Comparison of ENCODE assay signal across 28 cellular contexts in genomic region chr4:45693746-45694145, GRCh38.
DNase-seq lines count a peak whose midpoint lies in the region; ATAC-seq and TF ChIP-seq lines count a peak whose summit lies in the region.
"Had no signal": no experiment of that assay in that cellular context is flagged by ENCODE, and none has a peak within 500 bp of the region (broad histone marks: within the 10 kb centered on the region; RNA-seq: fewer than 3 reads in every experiment).

No MANE protein-coding gene starts in this region.

- TF ChIP-seq EP300 in stomach (IDR thresholded peaks at IDR 0.05) = no peak

- no peaks in the 10 kb centered on the region for H3K27me3 ChIP-seq in stomach
- H3K27me3 ChIP-seq: esophagus squamous epithelium, gastrocnemius medialis, Peyer's patch had no signal

- TF ChIP-seq POLR2A in stomach (IDR thresholded peaks at IDR 0.05) = no peak

- DNase-seq in NCI-H748 (lab: John Stamatoyannopoulos, UW; ENCODE audit: unreplicated experiment) (peak; percentile 0), NCI-H748 treated with DMSO at 0.1 percent for 48 hours (lab: John Stamatoyannopoulos, UW) (no peak), OCI-M1 (lab: John Stamatoyannopoulos, UW) (peak; percentile 44), fibroblast of pulmonary artery (ENCODE audit: low read depth) (peak; percentile 3), stomach (peak; percentile 27), middle frontal gyrus (ENCODE audit: extremely low spot score, low spot score) (no peak)
- DNase-seq in stimulated activated CD8-positive, alpha-beta memory T cell treated with anti-CD3 and anti-CD28 coated beads, Interleukin-4, amount 100 ng/mL, for 48 hours = no peak
- DNase-seq: activated CD4-positive, alpha-beta T cell treated with anti-CD3 and anti-CD28 coated beads, Interleukin-2, amount 10 ng/mL, durations not matched to agents 24 days and 14 days; activated naive CD4-positive, alpha-beta T cell; activated T-cell treated with anti-CD3 and anti-CD28 coated beads, Interleukin-2, amount 50 U/mL, for 48 hours; CD4-positive, alpha-beta memory T cell; cortex of kidney; esophagus squamous epithelium; gastrocnemius medialis; GF-D8; H7; hippocampal formation; Kasumi-1; mucosa of descending colon; NCI-H1048; NCI-H1930; NCI-H345; NK-92 treated with Interleukin-12 subunit alpha and Interleukin-12 subunit beta, amount 100 ng/mL, for 24 hours; Peyer's patch; T-helper 17 cell had no signal

- H3K4me1 ChIP-seq in stomach = no peaks in the 10 kb centered on the region
- H3K4me1 ChIP-seq: esophagus squamous epithelium, gastrocnemius medialis, Peyer's patch, prostate gland had no signal

- TF ChIP-seq CTCF in fibroblast of pulmonary artery (IDR thresholded peaks at IDR 0.05; ENCODE audit: low read length, missing control alignments) (no peak), stomach (IDR thresholded peaks at IDR 0.05) (no peak)

- no peaks in the 10 kb centered on the region for H3K36me3 ChIP-seq in stomach
- H3K36me3 ChIP-seq: esophagus squamous epithelium, gastrocnemius medialis, Peyer's patch, prostate gland had no signal

- intact Hi-C loops in stomach (cut with DNase I; ENCODE audit: low total_unique reads) = no loop called here

- H3K4me3 ChIP-seq in fibroblast of pulmonary artery (replicated peaks; ENCODE audit: low read depth, low read length) = no peak overlapping the region
- H3K4me3 ChIP-seq in stomach = no peak overlapping the region
- H3K4me3 ChIP-seq: esophagus squamous epithelium, gastrocnemius medialis, mucosa of descending colon, Peyer's patch, prostate gland, SK-N-MC had no signal

- no peak for ATAC-seq in HG02759 (IDR thresholded peaks at IDR 0.05; ENCODE audit: unreplicated experiment)
- ATAC-seq: gastrocnemius medialis, mucosa of descending colon, T-helper 17 cell had no signal

- no peak overlapping the region for H3K27ac ChIP-seq in stomach
- H3K27ac ChIP-seq: esophagus squamous epithelium, gastrocnemius medialis, Peyer's patch, prostate gland, SK-N-MC had no signal

- peaks cover 0 to 3% (median 0%) of the 10 kb centered on the region in 4 donors for H3K9me3 ChIP-seq in stomach
- H3K9me3 ChIP-seq: esophagus squamous epithelium, gastrocnemius medialis, mucosa of descending colon, Peyer's patch, prostate gland had no signal

Comparison
In these comparisons a context has a peak if more than half of its experiments do, and no peak if none do; other contexts are left out.
1. DNase-seq: peak in NCI-H748 (single experiment), OCI-M1 (single experiment), fibroblast of pulmonary artery (single experiment) and stomach (single experiment); none in NCI-H748 treated with DMSO at 0.1 percent for 48 hours (single experiment), middle frontal gyrus (single experiment) and stimulated activated CD8-positive, alpha-beta memory T cell treated with anti-CD3 and anti-CD28 coated beads, Interleukin-4, amount 100 ng/mL, for 48 hours (single experiment).